Comparison of ENCODE assay signal across 25 cellular contexts in genomic region chr12:69894800-69895199, GRCh38.
DNase-seq lines count a peak whose midpoint lies in the region; ATAC-seq, FAIRE-seq and TF ChIP-seq lines count a peak whose summit lies in the region.
"Had no signal": no experiment of that assay in that cellular context is flagged by ENCODE, and none has a peak within 500 bp of the region (broad histone marks: within the 10 kb centered on the region; RNA-seq: fewer than 3 reads in every experiment).

No MANE protein-coding gene starts in this region.

- H3K4me1 Mint-ChIP-seq in stimulated activated naive CD8-positive, alpha-beta T cell treated with anti-CD3 and anti-CD28 coated beads, Interleukin-15, amount 100 ng/mL, for 72 hours = no peaks in the 10 kb centered on the region

- H3K27me3 ChIP-seq in Loucy (ENCODE audit: insufficient read depth, low read length, poor library complexity, severe bottlenecking) (no peaks in the 10 kb centered on the region), bronchial epithelial cell (ENCODE audit: control insufficient read depth, insufficient read depth, low read length) (no peaks in the 10 kb centered on the region), mesendoderm (ENCODE audit: insufficient read depth, low read length, poor library complexity) (no peaks in the 10 kb centered on the region)
- H3K27me3 ChIP-seq: BLaER1 had no signal

- H3K23ac ChIP-seq in mesendoderm (ENCODE audit: low read length) = no peak overlapping the region

- H3K4me1 ChIP-seq in Loucy (ENCODE audit: insufficient read depth, low read length, poor library complexity, severe bottlenecking) (peaks cover 21% of the 10 kb centered on the region), mesendoderm (ENCODE audit: control insufficient read depth, low read depth, low read length) (peaks cover 21% of the 10 kb centered on the region)
- H3K4me1 ChIP-seq: BLaER1 had no signal

- no peak overlapping the region for H3K27ac Mint-ChIP-seq in stimulated activated naive CD8-positive, alpha-beta T cell treated with anti-CD3 and anti-CD28 coated beads, Interleukin-15, amount 100 ng/mL, for 72 hours
- H3K27ac Mint-ChIP-seq: CD4-positive, alpha-beta T cell had no signal

- no peak overlapping the region for H3K4me3 Mint-ChIP-seq in stimulated activated naive CD8-positive, alpha-beta T cell treated with anti-CD3 and anti-CD28 coated beads, Interleukin-15, amount 100 ng/mL, for 72 hours
- H3K4me3 Mint-ChIP-seq: CD4-positive, alpha-beta T cell had no signal

- H3K9ac ChIP-seq in Loucy (ENCODE audit: low read depth, low read length, poor library complexity, severe bottlenecking) (peak overlapping the region; percentile 46), mesendoderm (ENCODE audit: low read length) (no peak overlapping the region)
- H3K9ac ChIP-seq: BLaER1, GM23248 had no signal

- no peak overlapping the region for H3K27ac ChIP-seq in mesendoderm (ENCODE audit: low read depth, low read length)
- H3K27ac ChIP-seq: 22Rv1, BLaER1, GM23248 had no signal

- H3K9me3 ChIP-seq in Loucy (ENCODE audit: insufficient read depth, low read depth, low read length) = no peaks in the 10 kb centered on the region
- H3K9me3 ChIP-seq: BLaER1 had no signal

- H4K5ac ChIP-seq in mesendoderm (ENCODE audit: low read length) = no peak overlapping the region

- no peak overlapping the region for H2BK15ac ChIP-seq in mesendoderm (replicated peaks; ENCODE audit: low read depth)

- WGBS in mesendoderm (ENCODE audit: extremely low coverage, insufficient coverage, low lambda C conversion rate) = no CpG with 5 or more reads among the region's 3 CpGs

- no peaks in the 10 kb centered on the region for H3K9me2 ChIP-seq in Loucy (replicated peaks; ENCODE audit: low read depth, low read length)

- intact Hi-C loops in head of caudate nucleus (cut with DNase I) = no loop called here

- peak; percentile 23 for FAIRE-seq in bronchial epithelial cell (lab: Jason Lieb, UNC)
- FAIRE-seq: GM12878 had no signal

- H3K36me3 ChIP-seq in Loucy (ENCODE audit: insufficient read depth, low read length) (no peaks in the 10 kb centered on the region), bronchial epithelial cell (ENCODE audit: control insufficient read depth, insufficient read depth, low read length) (no peaks in the 10 kb centered on the region), mesendoderm (ENCODE audit: control insufficient read depth, insufficient read depth, low read length) (no peaks in the 10 kb centered on the region)
- H3K36me3 ChIP-seq: BLaER1 had no signal

- no peak overlapping the region for H3K18ac ChIP-seq in mesendoderm (ENCODE audit: low read length)

- no peak overlapping the region for H3K56ac ChIP-seq in mesendoderm (ENCODE audit: low read length)

- no peak for ATAC-seq in stimulated activated naive CD8-positive, alpha-beta T cell treated with anti-CD3 and anti-CD28 coated beads, Interleukin-15, amount 100 ng/mL, for 72 hours
- ATAC-seq: GM12878 had no signal

- no peaks in the 10 kb centered on the region for H4K20me1 ChIP-seq in Loucy (ENCODE audit: insufficient read depth, low read length, poor library complexity, severe bottlenecking)
- H4K20me1 ChIP-seq: BLaER1 had no signal

- no peak overlapping the region for H2BK120ac ChIP-seq in mesendoderm (ENCODE audit: low read depth, low read length)

- H3F3A ChIP-seq in Loucy (ENCODE audit: low read depth) = no peaks in the 10 kb centered on the region

- H3K4ac ChIP-seq in mesendoderm (ENCODE audit: low read depth, low read length) = no peak overlapping the region

- H2AK5ac ChIP-seq in mesendoderm (ENCODE audit: low read length) = peak overlapping the region; percentile 76

- peak overlapping the region; percentile 65 for H3K4me2 ChIP-seq in Loucy (ENCODE audit: low read depth, low read length, poor library complexity, severe bottlenecking)
- no peak overlapping the region for H3K4me2 ChIP-seq in mesendoderm (ENCODE audit: low read length)

- H3K27me3 Mint-ChIP-seq in stimulated activated naive CD8-positive, alpha-beta T cell treated with anti-CD3 and anti-CD28 coated beads, Interleukin-15, amount 100 ng/mL, for 72 hours = no peaks in the 10 kb centered on the region

- H4K8ac ChIP-seq in mesendoderm (ENCODE audit: low read depth, low read length) = no peak overlapping the region

- H3K4me3 ChIP-seq in Loucy (ENCODE audit: low read length, poor library complexity, severe bottlenecking) (no peak overlapping the region), bronchial epithelial cell (ENCODE audit: low read depth, low read length) (no peak overlapping the region), mesendoderm (ENCODE audit: low read length) (no peak overlapping the region)
- H3K4me3 ChIP-seq: BLaER1, GM12878, GM23248 had no signal

- H2AFZ ChIP-seq in Loucy (ENCODE audit: low read length) = peak overlapping the region; percentile 88
- H2AFZ ChIP-seq: GM23248 had no signal

- H3K79me1 ChIP-seq in mesendoderm (ENCODE audit: low read length) = no peaks in the 10 kb centered on the region

- DNase-seq in ELF-1 (ENCODE audit: low read depth, low spot score) = peak; percentile 34
- no peak for DNase-seq in bronchial epithelial cell (ENCODE audit: low read depth)
- DNase-seq in mesendoderm = peak; percentile 27
- DNase-seq in head of caudate nucleus = no peak
- DNase-seq in DMS153 (lab: John Stamatoyannopoulos, UW) = no peak
- DNase-seq in stimulated activated naive CD8-positive, alpha-beta T cell treated with anti-CD3 and anti-CD28 coated beads, Interleukin-15, amount 100 ng/mL, for 72 hours = no peak
- no peak for DNase-seq in stimulated activated CD8-positive, alpha-beta memory T cell treated with anti-CD3 and anti-CD28 coated beads, Interleukin-4, amount 100 ng/mL, for 48 hours
- DNase-seq: ACHN; CD4-positive, alpha-beta T cell; COR-L47; DMS79 treated with DMSO at 0.1 percent for 48 hours; GM23248; MM.1S; NCI-H1048; NCI-H1436; NCI-H187 treated with DMSO at 0.1 percent for 48 hours; NCI-H345; NCI-H524; NCI-H82; Right ventricle myocardium superior; SW 1271 had no signal

- H3K9me3 Mint-ChIP-seq in stimulated activated naive CD8-positive, alpha-beta T cell treated with anti-CD3 and anti-CD28 coated beads, Interleukin-15, amount 100 ng/mL, for 72 hours = no peaks in the 10 kb centered on the region
- H3K9me3 Mint-ChIP-seq: CD4-positive, alpha-beta T cell had no signal

- no peaks in the 10 kb centered on the region for H3K79me2 ChIP-seq in Loucy (ENCODE audit: insufficient read depth, low read length)
- no peaks in the 10 kb centered on the region for H3K79me2 ChIP-seq in mesendoderm (ENCODE audit: control insufficient read depth, insufficient read depth, low read length)

- TF ChIP-seq CTCF in Loucy (conservative IDR thresholded peaks at IDR 0.05; ENCODE audit: low read length) (no peak), bronchial epithelial cell (IDR thresholded peaks at IDR 0.05; ENCODE audit: insufficient read depth, low read length, severe bottlenecking) (no peak)

- H2BK5ac ChIP-seq in mesendoderm (ENCODE audit: low read length) = peak overlapping the region; percentile 86

Comparison
In these comparisons a context has a peak if more than half of its experiments do, and no peak if none do; other contexts are left out.
1. DNase-seq: peak in ELF-1 (single experiment) and mesendoderm (single experiment); none in bronchial epithelial cell (single experiment), head of caudate nucleus (0 of 42), DMS153 (single experiment), stimulated activated naive CD8-positive, alpha-beta T cell treated with anti-CD3 and anti-CD28 coated beads, Interleukin-15, amount 100 ng/mL, for 72 hours (0 of 2) and stimulated activated CD8-positive, alpha-beta memory T cell treated with anti-CD3 and anti-CD28 coated beads, Interleukin-4, amount 100 ng/mL, for 48 hours (single experiment).